ENCODE assay signal across 17 cellular contexts in the genomic region with DNA sequence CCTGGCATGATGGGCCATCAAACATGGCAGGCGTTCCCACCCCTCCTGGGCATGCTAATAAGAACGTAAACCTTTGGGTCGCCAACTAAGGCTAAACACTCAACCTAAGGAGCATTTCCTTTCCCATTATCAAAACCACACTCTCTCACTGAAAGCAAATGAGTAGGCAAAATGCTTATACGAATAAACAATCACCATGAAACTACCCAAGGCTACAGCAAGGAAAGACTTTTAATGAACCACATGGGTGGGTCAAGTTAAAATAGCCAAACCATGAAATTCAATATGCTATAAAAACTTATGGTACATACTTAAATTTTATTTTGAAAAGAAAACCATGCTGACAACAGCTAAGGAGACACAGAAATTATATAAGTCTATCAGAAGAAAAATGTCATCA.
DNase-seq lines count a peak whose midpoint lies in the region; ATAC-seq lines count a peak whose summit lies in the region.
"Had no signal": no experiment of that assay in that cellular context is flagged by ENCODE, and none has a peak within 500 bp of the region (broad histone marks: within the 10 kb centered on the region; RNA-seq: fewer than 3 reads in every experiment).

No MANE protein-coding gene starts in this region.

- no peak overlapping the region for H3K27ac Mint-ChIP-seq in activated T-helper 2 cell treated with anti-CD3 and anti-CD28 coated beads, Interferon-gamma antibody, Interleukin-2, Interleukin-4, amounts not matched to agents 10 μg/mL and 5 μg/mL and 100 μg/mL, durations not matched to agents 14 hours and 24 hours and 36 hours
- no peak overlapping the region for H3K27ac Mint-ChIP-seq in naive thymus-derived CD8-positive, alpha-beta T cell
- H3K27ac Mint-ChIP-seq: CD8-positive, alpha-beta T cell had no signal

- POLR2A ChIA-PET in naive thymus-derived CD8-positive, alpha-beta T cell (lab: Charles Lee), result no interaction called here

- no peaks in the 10 kb centered on the region for H3K9me3 ChIP-seq in SK-N-MC (ENCODE audit: low read depth, low read length)

- H3K9ac ChIP-seq in SK-N-MC (ENCODE audit: insufficient read length), result no peak overlapping the region
- H3K9ac ChIP-seq: BLaER1 treated with 17β-estradiol and CSF1 and Interleukin-3, amounts not matched to agents 10 nM and 100 nM had no signal

- H3K4me3 Mint-ChIP-seq in activated T-helper 2 cell treated with anti-CD3 and anti-CD28 coated beads, Interferon-gamma antibody, Interleukin-2, Interleukin-4, amounts not matched to agents 10 μg/mL and 5 μg/mL and 100 μg/mL, durations not matched to agents 14 hours and 24 hours and 36 hours (ENCODE audit: low read depth), result no peak overlapping the region
- H3K4me3 Mint-ChIP-seq in naive thymus-derived CD8-positive, alpha-beta T cell, result no peak overlapping the region
- H3K4me3 Mint-ChIP-seq: CD8-positive, alpha-beta T cell; GM23338 had no signal

- no peak overlapping the region for H3K4me3 ChIP-seq in SK-N-MC
- H3K4me3 ChIP-seq: BLaER1 treated with 17β-estradiol and CSF1 and Interleukin-3, amounts not matched to agents 10 nM and 100 nM; GM23338 had no signal

- H3K36me3 Mint-ChIP-seq in activated T-helper 2 cell treated with anti-CD3 and anti-CD28 coated beads, Interferon-gamma antibody, Interleukin-2, Interleukin-4, amounts not matched to agents 10 μg/mL and 5 μg/mL and 100 μg/mL, durations not matched to agents 14 hours and 24 hours and 36 hours (ENCODE audit: low read depth), result no peaks in the 10 kb centered on the region
- H3K36me3 Mint-ChIP-seq in naive thymus-derived CD8-positive, alpha-beta T cell, result no peaks in the 10 kb centered on the region
- H3K36me3 Mint-ChIP-seq: CD8-positive, alpha-beta T cell had no signal

- 0 out of 2 replicates have a peak overlapping the region, but pooled peaks have one; percentile 3 for H3K27ac ChIP-seq in SK-N-MC
- H3K27ac ChIP-seq: BLaER1 treated with 17β-estradiol and CSF1 and Interleukin-3, amounts not matched to agents 10 nM and 100 nM had no signal

- H3K9me3 Mint-ChIP-seq in activated T-helper 2 cell treated with anti-CD3 and anti-CD28 coated beads, Interferon-gamma antibody, Interleukin-2, Interleukin-4, amounts not matched to agents 10 μg/mL and 5 μg/mL and 100 μg/mL, durations not matched to agents 14 hours and 24 hours and 36 hours, result no peaks in the 10 kb centered on the region
- peaks cover 0 to 2% (median 0%) of the 10 kb centered on the region in 9 donors for H3K9me3 Mint-ChIP-seq in naive thymus-derived CD8-positive, alpha-beta T cell
- H3K9me3 Mint-ChIP-seq: CD8-positive, alpha-beta T cell; GM23338 had no signal

- H3K4me1 Mint-ChIP-seq in activated T-helper 2 cell treated with anti-CD3 and anti-CD28 coated beads, Interferon-gamma antibody, Interleukin-2, Interleukin-4, amounts not matched to agents 10 μg/mL and 5 μg/mL and 100 μg/mL, durations not matched to agents 14 hours and 24 hours and 36 hours (ENCODE audit: low read depth), result no peaks in the 10 kb centered on the region
- peaks cover 0 to 17% (median under 1%) of the 10 kb centered on the region in 4 donors for H3K4me1 Mint-ChIP-seq in naive thymus-derived CD8-positive, alpha-beta T cell

- DNase-seq in H4 (ENCODE audit: low spot score), result peak; percentile 90
- no peak for DNase-seq in SK-N-MC (ENCODE audit: low read depth, low spot score)
- peak; percentile 40 for DNase-seq in dedifferentiated amniotic fluid mesenchymal stem cell (ENCODE audit: extremely low spot score)
- DNase-seq in epidermal melanocyte (ENCODE audit: insufficient read length, low spot score), result no peak
- DNase-seq in activated T-helper 2 cell treated with anti-CD3 and anti-CD28 coated beads, Interferon-gamma antibody, Interleukin-2, Interleukin-4, amounts not matched to agents 10 μg/mL and 5 μg/mL and 100 μg/mL, durations not matched to agents 14 hours and 24 hours and 36 hours (ENCODE audit: low spot score), result no peak
- DNase-seq in amniotic stem cell (lab: John Stamatoyannopoulos, UW), result no peak
- no peak for DNase-seq in naive thymus-derived CD8-positive, alpha-beta T cell
- DNase-seq: 8988T; Calu3; CD8-positive, alpha-beta T cell; DMS79 treated with DMSO at 0.1 percent for 48 hours; GF-D8; H7 had no signal

- no peaks in the 10 kb centered on the region for H3K27me3 Mint-ChIP-seq in activated T-helper 2 cell treated with anti-CD3 and anti-CD28 coated beads, Interferon-gamma antibody, Interleukin-2, Interleukin-4, amounts not matched to agents 10 μg/mL and 5 μg/mL and 100 μg/mL, durations not matched to agents 14 hours and 24 hours and 36 hours (ENCODE audit: low read depth)
- H3K27me3 Mint-ChIP-seq in naive thymus-derived CD8-positive, alpha-beta T cell, result peaks cover 0 to 1% (median 0%) of the 10 kb centered on the region in 5 donors

- no peaks in the 10 kb centered on the region for H3K36me3 ChIP-seq in SK-N-MC (ENCODE audit: insufficient read depth, low read length)
- H3K36me3 ChIP-seq: BLaER1 treated with 17β-estradiol and CSF1 and Interleukin-3, amounts not matched to agents 10 nM and 100 nM had no signal

- no peak for ATAC-seq in naive thymus-derived CD8-positive, alpha-beta T cell
- ATAC-seq: CD8-positive, alpha-beta T cell; GM23338; HCT116; HepG2 had no signal

- intact Hi-C loops in activated T-helper 2 cell treated with anti-CD3 and anti-CD28 coated beads, Interferon-gamma antibody, Interleukin-2, Interleukin-4, amounts not matched to agents 10 μg/mL and 5 μg/mL and 100 μg/mL, durations not matched to agents 14 hours and 24 hours and 36 hours (cut with micrococcal nuclease), result no loop called here

Comparison
In these comparisons a context has a peak if more than half of its experiments do, and no peak if none do; other contexts are left out.
1. DNase-seq: peak in H4 (single experiment) and dedifferentiated amniotic fluid mesenchymal stem cell (single experiment); none in SK-N-MC (single experiment), epidermal melanocyte (single experiment), activated T-helper 2 cell treated with anti-CD3 and anti-CD28 coated beads, Interferon-gamma antibody, Interleukin-2, Interleukin-4, amounts not matched to agents 10 μg/mL and 5 μg/mL and 100 μg/mL, durations not matched to agents 14 hours and 24 hours and 36 hours (single experiment), amniotic stem cell (single experiment) and naive thymus-derived CD8-positive, alpha-beta T cell (0 of 10).